15 cellular contexts compared by ENCODE assay signal in the genomic region with DNA sequence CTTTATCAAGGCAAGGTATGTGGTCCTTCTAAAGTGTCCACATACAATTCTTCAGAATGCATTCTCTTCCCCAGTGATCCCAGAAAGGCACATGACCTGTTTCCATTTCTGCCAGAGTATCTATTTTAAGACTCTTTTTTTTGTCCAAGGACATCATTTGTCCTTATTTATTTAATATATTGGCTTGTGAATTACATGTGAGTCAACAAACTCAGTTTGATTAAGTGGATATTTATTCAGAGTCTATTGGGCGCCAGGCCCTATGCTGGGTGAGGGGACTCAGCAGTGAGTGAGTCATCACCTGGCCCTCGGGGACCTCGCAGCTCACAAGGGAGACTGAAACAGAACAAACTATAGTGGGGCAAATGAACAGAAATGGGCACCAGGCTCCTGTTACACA.
DNase-seq lines count a peak whose midpoint lies in the region; ATAC-seq and TF ChIP-seq lines count a peak whose summit lies in the region.
"Had no signal": no experiment of that assay in that cellular context is flagged by ENCODE, and none has a peak within 500 bp of the region (broad histone marks: within the 10 kb centered on the region; RNA-seq: fewer than 3 reads in every experiment).

No MANE protein-coding gene starts in this region.

- TF ChIP-seq CTCF in astrocyte of the spinal cord (IDR thresholded peaks at IDR 0.05; ENCODE audit: low read depth, low read length) (no peak), upper lobe of right lung (IDR thresholded peaks at IDR 0.05) (no peak)

- H3K36me3 ChIP-seq in upper lobe of right lung: no peaks in the 10 kb centered on the region

- intact Hi-C loops in upper lobe of right lung (cut with DNase I): no loop called here

- no peaks in the 10 kb centered on the region for H3K27me3 ChIP-seq in upper lobe of right lung
- H3K27me3 ChIP-seq: hepatocyte had no signal

- H3K9me3 ChIP-seq in upper lobe of right lung: no peaks in the 10 kb centered on the region

- DNase-seq in NCI-H748 (lab: John Stamatoyannopoulos, UW; ENCODE audit: unreplicated experiment) (peak; percentile 17), NCI-H748 treated with DMSO at 0.1 percent for 48 hours (lab: John Stamatoyannopoulos, UW) (no peak), astrocyte of the spinal cord (ENCODE audit: low read depth, low spot score) (peak; percentile 42), hepatic stellate cell (ENCODE audit: low spot score) (peak; percentile 8), upper lobe of right lung (no peak), NCI-H226 (no peak)
- DNase-seq in activated CD8-positive, alpha-beta memory T cell treated with anti-CD3 and anti-CD28 coated beads, Interleukin-2, amount 50 U/mL, for 48 hours: no peak
- DNase-seq in stimulated activated CD4-positive, alpha-beta T cell treated with anti-CD3 and anti-CD28 coated beads, Interleukin-2, amount 100 ng/mL, for 48 hours: no peak
- DNase-seq: activated naive CD4-positive, alpha-beta T cell treated with Interleukin-2 at 50 U/mL for 16 hours; DND-41; effector CD4-positive, alpha-beta T cell; mesendoderm; NCI-H146 had no signal

- H3K4me1 ChIP-seq in upper lobe of right lung: no peaks in the 10 kb centered on the region

- ATAC-seq in upper lobe of right lung: peak; percentile 38
- ATAC-seq: GM23338 had no signal

- H3K4me3 ChIP-seq in astrocyte of the spinal cord (ENCODE audit: low read depth, low read length): no peak overlapping the region
- no peak overlapping the region for H3K4me3 ChIP-seq in upper lobe of right lung
- H3K4me3 ChIP-seq: GM23338, hepatocyte had no signal

- in situ Hi-C loops in astrocyte of the spinal cord (cut with HindIII; ENCODE audit: low sequenced_read_pairs): no loop called here

- no peak overlapping the region for H3K27ac ChIP-seq in upper lobe of right lung
- H3K27ac ChIP-seq: hepatocyte had no signal

Comparison
In these comparisons a context has a peak if more than half of its experiments do, and no peak if none do; other contexts are left out.
1. DNase-seq: peak in NCI-H748 (single experiment), astrocyte of the spinal cord (single experiment) and hepatic stellate cell (single experiment); none in NCI-H748 treated with DMSO at 0.1 percent for 48 hours (single experiment), upper lobe of right lung (single experiment), activated CD8-positive, alpha-beta memory T cell treated with anti-CD3 and anti-CD28 coated beads, Interleukin-2, amount 50 U/mL, for 48 hours (single experiment), NCI-H226 (single experiment) and stimulated activated CD4-positive, alpha-beta T cell treated with anti-CD3 and anti-CD28 coated beads, Interleukin-2, amount 100 ng/mL, for 48 hours (0 of 2).